Comparison of ENCODE assay signal across 1 cellular context in the genomic region with DNA sequence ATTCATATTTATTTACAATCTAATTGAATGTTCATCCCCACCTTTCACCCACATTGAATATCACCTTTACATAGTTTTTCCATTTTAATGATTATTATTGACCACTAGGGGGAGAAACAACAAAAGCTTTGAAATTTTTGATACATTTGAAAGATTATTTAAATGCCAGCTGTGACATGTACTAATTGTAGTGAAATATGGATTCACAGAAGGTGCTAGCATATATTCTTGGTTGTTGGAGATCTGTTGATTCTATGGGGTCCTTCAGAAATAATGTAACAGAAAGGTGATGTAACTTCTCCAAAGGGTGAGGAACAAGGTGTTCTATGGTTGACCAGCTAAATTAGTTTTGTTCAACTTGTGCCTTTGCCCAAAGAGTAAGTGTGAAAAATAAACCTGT.
TF ChIP-seq lines count a peak whose summit lies in the region.

No MANE protein-coding gene starts in this region.

TF ChIP-seq in HCT116, 20 proteins besides CTCF, POLR2A, EP300 and RAD21 (continued from another document):
- TF ChIP-seq, protein P1, sequence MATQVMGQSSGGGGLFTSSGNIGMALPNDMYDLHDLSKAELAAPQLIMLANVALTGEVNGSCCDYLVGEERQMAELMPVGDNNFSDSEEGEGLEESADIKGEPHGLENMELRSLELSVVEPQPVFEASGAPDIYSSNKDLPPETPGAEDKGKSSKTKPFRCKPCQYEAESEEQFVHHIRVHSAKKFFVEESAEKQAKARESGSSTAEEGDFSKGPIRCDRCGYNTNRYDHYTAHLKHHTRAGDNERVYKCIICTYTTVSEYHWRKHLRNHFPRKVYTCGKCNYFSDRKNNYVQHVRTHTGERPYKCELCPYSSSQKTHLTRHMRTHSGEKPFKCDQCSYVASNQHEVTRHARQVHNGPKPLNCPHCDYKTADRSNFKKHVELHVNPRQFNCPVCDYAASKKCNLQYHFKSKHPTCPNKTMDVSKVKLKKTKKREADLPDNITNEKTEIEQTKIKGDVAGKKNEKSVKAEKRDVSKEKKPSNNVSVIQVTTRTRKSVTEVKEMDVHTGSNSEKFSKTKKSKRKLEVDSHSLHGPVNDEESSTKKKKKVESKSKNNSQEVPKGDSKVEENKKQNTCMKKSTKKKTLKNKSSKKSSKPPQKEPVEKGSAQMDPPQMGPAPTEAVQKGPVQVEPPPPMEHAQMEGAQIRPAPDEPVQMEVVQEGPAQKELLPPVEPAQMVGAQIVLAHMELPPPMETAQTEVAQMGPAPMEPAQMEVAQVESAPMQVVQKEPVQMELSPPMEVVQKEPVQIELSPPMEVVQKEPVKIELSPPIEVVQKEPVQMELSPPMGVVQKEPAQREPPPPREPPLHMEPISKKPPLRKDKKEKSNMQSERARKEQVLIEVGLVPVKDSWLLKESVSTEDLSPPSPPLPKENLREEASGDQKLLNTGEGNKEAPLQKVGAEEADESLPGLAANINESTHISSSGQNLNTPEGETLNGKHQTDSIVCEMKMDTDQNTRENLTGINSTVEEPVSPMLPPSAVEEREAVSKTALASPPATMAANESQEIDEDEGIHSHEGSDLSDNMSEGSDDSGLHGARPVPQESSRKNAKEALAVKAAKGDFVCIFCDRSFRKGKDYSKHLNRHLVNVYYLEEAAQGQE (IDR thresholded peaks at IDR 0.05; ENCODE audit: low read depth), result no peak
- TF ChIP-seq MAX (IDR thresholded peaks at IDR 0.05), result no peak
- no peak for TF ChIP-seq ZNF274 (IDR thresholded peaks at IDR 0.05; ENCODE audit: low read depth, low read length)
- TF ChIP-seq ELF1 (IDR thresholded peaks at IDR 0.05; ENCODE audit: borderline replicate concordance, low read depth), result no peak
- TF ChIP-seq ATF3 (IDR thresholded peaks at IDR 0.05), result no peak
